Comparison of ENCODE assay signal across 14 cellular contexts in the genomic region with DNA sequence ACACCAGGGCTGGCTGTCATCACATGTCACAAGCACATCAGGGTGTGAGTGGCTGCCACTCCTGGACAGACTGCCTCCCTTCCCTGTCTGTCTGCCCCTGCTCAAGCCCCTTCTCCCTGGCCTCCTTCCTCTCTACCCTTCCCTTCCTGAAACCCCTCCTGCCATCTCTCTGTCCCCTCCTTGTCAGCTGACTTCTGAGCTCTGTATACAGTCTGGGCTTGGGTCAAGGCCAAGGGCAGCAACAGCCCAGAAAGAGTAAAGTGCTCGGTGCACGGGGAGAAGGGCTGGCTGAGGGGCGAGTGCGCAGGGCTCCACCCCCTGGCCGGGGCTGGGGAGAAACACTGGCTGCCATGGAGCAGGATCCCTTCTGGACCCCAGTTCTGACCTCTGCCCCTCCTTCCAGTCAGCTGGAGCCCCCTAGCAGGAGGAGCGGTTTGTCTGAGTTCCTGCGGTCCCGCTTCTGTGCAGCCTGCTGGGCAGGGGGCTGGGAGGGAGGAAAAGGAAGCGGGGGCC. TPM values are rescaled to one million over a fixed set of nuclear protein-coding genes. Genes with fewer than 3 reads are reported as not detected.
DNase-seq lines count a peak whose midpoint lies in the region; ATAC-seq and TF ChIP-seq lines count a peak whose summit lies in the region.
"Had no signal": no experiment of that assay in that cellular context is flagged by ENCODE, and none has a peak within 500 bp of the region (broad histone marks: within the 10 kb centered on the region; RNA-seq: fewer than 3 reads in every experiment).

No MANE protein-coding gene starts in this region.

- peak; percentile 2; the same call in 2 of the 3 replicates for ATAC-seq in GM23338
- no peak for ATAC-seq in natural killer cell
- no peak for ATAC-seq in GM21619 (IDR thresholded peaks at IDR 0.05; ENCODE audit: unreplicated experiment)
- ATAC-seq in GM18502 (IDR thresholded peaks at IDR 0.05; ENCODE audit: poor library complexity, unreplicated experiment): no peak
- ATAC-seq: lower lobe of right lung had no signal

- no peak for TF ChIP-seq POLR2A in esophagus squamous epithelium (IDR thresholded peaks at IDR 0.05)

- H3K27me3 Mint-ChIP-seq in CD8-positive, alpha-beta memory T cell: peaks cover 3% of the 10 kb centered on the region in 2 donors
- peaks cover 50% of the 10 kb centered on the region for H3K27me3 Mint-ChIP-seq in GM23338 (ENCODE audit: insufficient read depth, low read depth, poor library complexity)
- H3K27me3 Mint-ChIP-seq in activated CD4-positive, alpha-beta memory T cell treated with anti-CD3 and anti-CD28 coated beads, Interleukin-2, amount 10 ng/mL, durations not matched to agents 7 days and 5 days: peaks cover 36% of the 10 kb centered on the region
- H3K27me3 Mint-ChIP-seq in natural killer cell (ENCODE audit: low read depth in 2 of 2): peaks cover 15 to 18% of the 10 kb centered on the region in 2 donors

- TF ChIP-seq CTCF in GM23338 (conservative IDR thresholded peaks at IDR 0.05; ENCODE audit: low read depth in 2 of 2) (peak in 1 of 2 experiments; percentile 18; a peak in 1 of 4 replicates), natural killer cell (IDR thresholded peaks at IDR 0.05) (no peak), esophagus squamous epithelium (IDR thresholded peaks at IDR 0.05) (no peak)

- POLR2A ChIA-PET in CD8-positive, alpha-beta memory T cell (lab: Charles Lee): no interaction called here
- POLR2A ChIA-PET in activated CD4-positive, alpha-beta memory T cell treated with anti-CD3 and anti-CD28 coated beads, Interleukin-2, amount 10 ng/mL, durations not matched to agents 7 days and 5 days (lab: Charles Lee): no interaction called here

- H3K9me3 Mint-ChIP-seq in CD8-positive, alpha-beta memory T cell: peaks cover 0 to 2% (median 0%) of the 10 kb centered on the region in 5 donors
- H3K9me3 Mint-ChIP-seq in GM23338: peaks cover 3% of the 10 kb centered on the region; the same call in 1 of the 3 replicates
- peaks cover 3% of the 10 kb centered on the region for H3K9me3 Mint-ChIP-seq in activated CD4-positive, alpha-beta memory T cell treated with anti-CD3 and anti-CD28 coated beads, Interleukin-2, amount 10 ng/mL, durations not matched to agents 7 days and 5 days
- no peaks in the 10 kb centered on the region for H3K9me3 Mint-ChIP-seq in natural killer cell

- H3K27me3 ChIP-seq in CD8-positive, alpha-beta memory T cell (ENCODE audit: insufficient read depth, low read length, poor library complexity, severe bottlenecking): no peaks in the 10 kb centered on the region
- H3K27me3 ChIP-seq in GM23338 (ENCODE audit: insufficient read depth): peaks cover 50% of the 10 kb centered on the region
- H3K27me3 ChIP-seq in esophagus squamous epithelium: peaks cover 0 to 55% (median 9%) of the 10 kb centered on the region in 4 donors

- H3K4me1 ChIP-seq in CD8-positive, alpha-beta memory T cell (ENCODE audit: insufficient read depth, low read length): peaks cover 25% of the 10 kb centered on the region
- H3K4me1 ChIP-seq in GM23338 (ENCODE audit: insufficient read depth) (peaks cover 27% of the 10 kb centered on the region; the same call in 1 of the 2 replicates), esophagus squamous epithelium (peaks cover 31 to 73% (median 37%) of the 10 kb centered on the region in 3 donors)

- H2AFZ ChIP-seq in GM23338: no peak overlapping the region

- H3F3A ChIP-seq in GM23338 (replicated peaks; ENCODE audit: low read depth): 0 out of 2 replicates have a peak, but pooled peaks cover 7% of the 10 kb centered on the region

- peak overlapping the region; percentile 90 for H3K4me2 ChIP-seq in GM23338

- peaks cover 16 to 60% (median 30%) of the 10 kb centered on the region in 3 donors for H3K4me1 Mint-ChIP-seq in CD8-positive, alpha-beta memory T cell
- H3K4me1 Mint-ChIP-seq in GM23338 (peaks cover 33% of the 10 kb centered on the region), natural killer cell (peaks cover 25 to 50% of the 10 kb centered on the region in 2 donors)
- H3K4me1 Mint-ChIP-seq in activated CD4-positive, alpha-beta memory T cell treated with anti-CD3 and anti-CD28 coated beads, Interleukin-2, amount 10 ng/mL, durations not matched to agents 7 days and 5 days: peaks cover 36% of the 10 kb centered on the region

- WGBS in esophagus squamous epithelium, 2 donors: 0 to 27% methylated on average over 1 to 5 of the region's 9 CpGs

- intact Hi-C loops in natural killer cell (cut with micrococcal nuclease): loop anchor here (2.0 kb wide), 1 partner anchor 39 kb away; no protein-coding TSS in a partner anchor
- intact Hi-C loops in esophagus squamous epithelium (cut with DNase I): no loop called here

- H3K4me3 Mint-ChIP-seq in CD8-positive, alpha-beta memory T cell: peak overlapping the region; percentile 47 to 88 (median 70)
- peak overlapping the region; percentile 47 for H3K4me3 Mint-ChIP-seq in GM23338
- H3K4me3 Mint-ChIP-seq in activated CD4-positive, alpha-beta memory T cell treated with anti-CD3 and anti-CD28 coated beads, Interleukin-2, amount 10 ng/mL, durations not matched to agents 7 days and 5 days: peak overlapping the region; percentile 30
- peak overlapping the region; percentile 83 for H3K4me3 Mint-ChIP-seq in natural killer cell

- no peak overlapping the region for H3K27ac ChIP-seq in CD8-positive, alpha-beta memory T cell (ENCODE audit: low read depth, low read length)
- H3K27ac ChIP-seq in GM23338 (ENCODE audit: low read depth): no peak overlapping the region
- no peak overlapping the region for H3K27ac ChIP-seq in esophagus squamous epithelium
- H3K27ac ChIP-seq: lower lobe of right lung, SJCRH30 had no signal

- H3K9me3 ChIP-seq in CD8-positive, alpha-beta memory T cell (ENCODE audit: low read length): no peaks in the 10 kb centered on the region
- H3K9me3 ChIP-seq in esophagus squamous epithelium: no peaks in the 10 kb centered on the region
- H3K9me3 ChIP-seq: lower lobe of right lung had no signal

- no peaks in the 10 kb centered on the region for H3K36me3 ChIP-seq in CD8-positive, alpha-beta memory T cell (ENCODE audit: insufficient read depth, low read length)
- H3K36me3 ChIP-seq in GM23338 (ENCODE audit: insufficient read depth): no peaks in the 10 kb centered on the region
- H3K36me3 ChIP-seq in esophagus squamous epithelium: no peaks in the 10 kb centered on the region
- H3K36me3 ChIP-seq: lower lobe of right lung, SJCRH30 had no signal

- H4K20me1 ChIP-seq in GM23338 (replicated peaks; ENCODE audit: insufficient read depth): no peaks in the 10 kb centered on the region

- CTCF ChIA-PET in CD8-positive, alpha-beta memory T cell (lab: Charles Lee): interaction anchor here (1.0 to 6.8 kb wide), 4 partner anchors 20 to 120 kb away, joined by 3 to 71 read pairs (median 24); no protein-coding TSS in a partner anchor
- CTCF ChIA-PET in activated CD4-positive, alpha-beta memory T cell treated with anti-CD3 and anti-CD28 coated beads, Interleukin-2, amount 10 ng/mL, durations not matched to agents 7 days and 5 days (lab: Charles Lee): interaction anchor here (1.3 kb wide), 1 partner anchor 43 kb away, joined by 3 read pairs; no protein-coding TSS in a partner anchor

- no peaks in the 10 kb centered on the region for H3K79me2 ChIP-seq in GM23338 (replicated peaks; ENCODE audit: insufficient read depth)

- peaks cover 0 to 1% (median 0%) of the 10 kb centered on the region in 3 donors for H3K36me3 Mint-ChIP-seq in CD8-positive, alpha-beta memory T cell
- H3K36me3 Mint-ChIP-seq in GM23338 (ENCODE audit: low read depth): no peaks in the 10 kb centered on the region; the same call in 2 of the 3 replicates
- H3K36me3 Mint-ChIP-seq in activated CD4-positive, alpha-beta memory T cell treated with anti-CD3 and anti-CD28 coated beads, Interleukin-2, amount 10 ng/mL, durations not matched to agents 7 days and 5 days (ENCODE audit: low read depth): peaks cover 16% of the 10 kb centered on the region
- H3K36me3 Mint-ChIP-seq in natural killer cell: no peaks in the 10 kb centered on the region

- DNase-seq in CD8-positive, alpha-beta memory T cell: no peak
- DNase-seq in GM23338 (ENCODE audit: low spot score) (peak; percentile 44), natural killer cell (no peak), esophagus squamous epithelium (lab: John Stamatoyannopoulos, UW) (no peak)
- DNase-seq in activated CD4-positive, alpha-beta memory T cell treated with anti-CD3 and anti-CD28 coated beads, Interleukin-2, amount 10 ng/mL, durations not matched to agents 7 days and 5 days: no peak
- DNase-seq: activated CD4-positive, alpha-beta T cell treated with anti-CD3 and anti-CD28 coated beads for 1 hour; amniotic stem cell; DMS53; lower lobe of right lung; MM.1S; NCI-H524 treated with DMSO at 0.1 percent for 48 hours; SJCRH30 had no signal

- H3K9me2 ChIP-seq in GM23338 (ENCODE audit: insufficient read depth): no peaks in the 10 kb centered on the region

- peak overlapping the region in 4 of 8 donors; percentile 78 to 91 (median 83) for H3K27ac Mint-ChIP-seq in CD8-positive, alpha-beta memory T cell
- H3K27ac Mint-ChIP-seq in GM23338 (no peak overlapping the region), natural killer cell (peak overlapping the region; percentile 62 to 80)
- peak overlapping the region; percentile 54 for H3K27ac Mint-ChIP-seq in activated CD4-positive, alpha-beta memory T cell treated with anti-CD3 and anti-CD28 coated beads, Interleukin-2, amount 10 ng/mL, durations not matched to agents 7 days and 5 days

- no peak overlapping the region for H3K4me3 ChIP-seq in CD8-positive, alpha-beta memory T cell (ENCODE audit: low read length)
- H3K4me3 ChIP-seq in GM23338: peak overlapping the region; percentile 45; the same call in 1 of the 2 replicates
- no peak overlapping the region for H3K4me3 ChIP-seq in esophagus squamous epithelium
- H3K4me3 ChIP-seq: SJCRH30 had no signal

RNA-seq across cellular contexts. Expression of gene LKAAEAR1, which starts 2.0 kb away (rescaled TPM):
- total RNA-seq in CD8-positive, alpha-beta memory T cell: under 1 TPM; 0.29 to 0.39 TPM
- 1.2 TPM for polyA plus RNA-seq in CD8-positive, alpha-beta memory T cell
- 1.1 TPM in 1 of 2 replicates, not detected in the other for total RNA-seq in GM23338 (2014; rRNA removed; shearing (Covaris generic))
- polyA plus RNA-seq in GM23338 (2016; fragmentation: Nextera tagmentation; extraction: Ambion mirVana): 1.8 and 2.4 TPM in 2 replicates
- total RNA-seq in activated CD4-positive, alpha-beta memory T cell treated with anti-CD3 and anti-CD28 coated beads, Interleukin-2, amount 10 ng/mL, durations not matched to agents 7 days and 5 days: under 1 TPM in 1 of 2 experiments, not detected in 1; 0.38 TPM
- total RNA-seq in natural killer cell (not detected), esophagus squamous epithelium (not detected)
- total RNA-seq: SJCRH30 had no signal

RNA-seq across cellular contexts. Expression of gene OPRL1, which starts 2.3 kb away (rescaled TPM):
- under 1 TPM; 0.38 to 0.44 TPM for total RNA-seq in CD8-positive, alpha-beta memory T cell
- polyA plus RNA-seq in CD8-positive, alpha-beta memory T cell: 0.49 TPM
- total RNA-seq in GM23338 (2014; rRNA removed; shearing (Covaris generic)): 0.74 and 1.1 TPM in 2 replicates
- 0.24 and 0.27 TPM in 2 replicates for polyA plus RNA-seq in GM23338 (2016; fragmentation: Nextera tagmentation; extraction: Ambion mirVana)
- total RNA-seq in activated CD4-positive, alpha-beta memory T cell treated with anti-CD3 and anti-CD28 coated beads, Interleukin-2, amount 10 ng/mL, durations not matched to agents 7 days and 5 days: 1 to 10 TPM; 1.2 to 1.6 TPM
- total RNA-seq in natural killer cell (1 to 10 TPM; 1.2 to 2.2 (median 1.4) TPM), esophagus squamous epithelium (under 1 TPM in 3 of 4 donors, not detected in 1; 0.34 to 0.91 (median 0.76) TPM)

RNA-seq across cellular contexts. Expression of gene RGS19, which starts 2.9 kb away (rescaled TPM):
- total RNA-seq in CD8-positive, alpha-beta memory T cell: 10 to 100 TPM; 35.3 to 36.9 TPM
- 120 TPM for polyA plus RNA-seq in CD8-positive, alpha-beta memory T cell
- 15.0 and 19.7 TPM in 2 replicates for total RNA-seq in GM23338 (2014; rRNA removed; shearing (Covaris generic))
- 12.5 and 13.1 TPM in 2 replicates for polyA plus RNA-seq in GM23338 (2016; fragmentation: Nextera tagmentation; extraction: Ambion mirVana)
- total RNA-seq in activated CD4-positive, alpha-beta memory T cell treated with anti-CD3 and anti-CD28 coated beads, Interleukin-2, amount 10 ng/mL, durations not matched to agents 7 days and 5 days: 100 to 1,000 TPM; 119 to 122 TPM
- total RNA-seq in natural killer cell (10 to 100 TPM; 61.9 to 76.4 (median 68.2) TPM), esophagus squamous epithelium (10 to 100 TPM in 3 of 4 donors, 1 to 10 TPM in 1; 7.4 to 14.4 (median 11.0) TPM)

RNA-seq across cellular contexts. Expression of gene TCEA2, which starts 19.2 kb away (rescaled TPM):
- total RNA-seq in CD8-positive, alpha-beta memory T cell: 10 to 100 TPM; 24.2 to 24.5 TPM
- 30.9 TPM for polyA plus RNA-seq in CD8-positive, alpha-beta memory T cell
- total RNA-seq in GM23338 (2014; rRNA removed; shearing (Covaris generic)): 15.0 and 21.0 TPM in 2 replicates
- 54.4 and 58.9 TPM in 2 replicates for polyA plus RNA-seq in GM23338 (2016; fragmentation: Nextera tagmentation; extraction: Ambion mirVana)
- 10 to 100 TPM; 66.3 to 74.1 TPM for total RNA-seq in activated CD4-positive, alpha-beta memory T cell treated with anti-CD3 and anti-CD28 coated beads, Interleukin-2, amount 10 ng/mL, durations not matched to agents 7 days and 5 days
- 10 to 100 TPM; 25.0 to 28.7 (median 28.5) TPM for total RNA-seq in natural killer cell
- total RNA-seq in esophagus squamous epithelium: 10 to 100 TPM in 2 of 4 donors, 1 to 10 TPM in 2; 1.8 to 25.2 (median 8.9) TPM

RNA-seq across cellular contexts. Expression of gene NPBWR2, which starts 25.2 kb away (rescaled TPM):
- not detected for total RNA-seq in CD8-positive, alpha-beta memory T cell
- polyA plus RNA-seq in CD8-positive, alpha-beta memory T cell: not detected
- not detected in 2 replicates for total RNA-seq in GM23338 (2014; rRNA removed; shearing (Covaris generic))
- polyA plus RNA-seq in GM23338 (2016; fragmentation: Nextera tagmentation; extraction: Ambion mirVana): not detected in 2 replicates
- not detected for total RNA-seq in activated CD4-positive, alpha-beta memory T cell treated with anti-CD3 and anti-CD28 coated beads, Interleukin-2, amount 10 ng/mL, durations not matched to agents 7 days and 5 days
- total RNA-seq in natural killer cell (not detected), esophagus squamous epithelium (not detected)
- total RNA-seq: lower lobe of right lung, SJCRH30 had no signal

Comparison
In these comparisons a context has a peak if more than half of its experiments do, and no peak if none do; other contexts are left out.
1. H3K4me3 Mint-ChIP-seq: peak in every context shown above with its lines; median percentile 83 in natural killer cell; 70 in CD8-positive, alpha-beta memory T cell; 47 in GM23338; 30 in activated CD4-positive, alpha-beta memory T cell treated with anti-CD3 and anti-CD28 coated beads, Interleukin-2, amount 10 ng/mL, durations not matched to agents 7 days and 5 days.